In genomic region chr2:231701456-231702373, GRCh38 we compare ENCODE assay signal across 1 cellular context.
TF ChIP-seq lines count a peak whose summit lies in the region.

No MANE protein-coding gene starts in this region.

TF ChIP-seq in HepG2, 621 proteins besides CTCF, POLR2A, EP300 and RAD21 (continued from another document and continues in another):
- TF ChIP-seq, protein P1, sequence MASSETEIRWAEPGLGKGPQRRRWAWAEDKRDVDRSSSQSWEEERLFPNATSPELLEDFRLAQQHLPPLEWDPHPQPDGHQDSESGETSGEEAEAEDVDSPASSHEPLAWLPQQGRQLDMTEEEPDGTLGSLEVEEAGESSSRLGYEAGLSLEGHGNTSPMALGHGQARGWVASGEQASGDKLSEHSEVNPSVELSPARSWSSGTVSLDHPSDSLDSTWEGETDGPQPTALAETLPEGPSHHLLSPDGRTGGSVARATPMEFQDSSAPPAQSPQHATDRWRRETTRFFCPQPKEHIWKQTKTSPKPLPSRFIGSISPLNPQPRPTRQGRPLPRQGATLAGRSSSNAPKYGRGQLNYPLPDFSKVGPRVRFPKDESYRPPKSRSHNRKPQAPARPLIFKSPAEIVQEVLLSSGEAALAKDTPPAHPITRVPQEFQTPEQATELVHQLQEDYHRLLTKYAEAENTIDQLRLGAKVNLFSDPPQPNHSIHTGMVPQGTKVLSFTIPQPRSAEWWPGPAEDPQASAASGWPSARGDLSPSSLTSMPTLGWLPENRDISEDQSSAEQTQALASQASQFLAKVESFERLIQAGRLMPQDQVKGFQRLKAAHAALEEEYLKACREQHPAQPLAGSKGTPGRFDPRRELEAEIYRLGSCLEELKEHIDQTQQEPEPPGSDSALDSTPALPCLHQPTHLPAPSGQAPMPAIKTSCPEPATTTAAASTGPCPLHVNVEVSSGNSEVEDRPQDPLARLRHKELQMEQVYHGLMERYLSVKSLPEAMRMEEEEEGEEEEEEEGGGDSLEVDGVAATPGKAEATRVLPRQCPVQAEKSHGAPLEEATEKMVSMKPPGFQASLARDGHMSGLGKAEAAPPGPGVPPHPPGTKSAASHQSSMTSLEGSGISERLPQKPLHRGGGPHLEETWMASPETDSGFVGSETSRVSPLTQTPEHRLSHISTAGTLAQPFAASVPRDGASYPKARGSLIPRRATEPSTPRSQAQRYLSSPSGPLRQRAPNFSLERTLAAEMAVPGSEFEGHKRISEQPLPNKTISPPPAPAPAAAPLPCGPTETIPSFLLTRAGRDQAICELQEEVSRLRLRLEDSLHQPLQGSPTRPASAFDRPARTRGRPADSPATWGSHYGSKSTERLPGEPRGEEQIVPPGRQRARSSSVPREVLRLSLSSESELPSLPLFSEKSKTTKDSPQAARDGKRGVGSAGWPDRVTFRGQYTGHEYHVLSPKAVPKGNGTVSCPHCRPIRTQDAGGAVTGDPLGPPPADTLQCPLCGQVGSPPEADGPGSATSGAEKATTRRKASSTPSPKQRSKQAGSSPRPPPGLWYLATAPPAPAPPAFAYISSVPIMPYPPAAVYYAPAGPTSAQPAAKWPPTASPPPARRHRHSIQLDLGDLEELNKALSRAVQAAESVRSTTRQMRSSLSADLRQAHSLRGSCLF (CRISPR knock-in tag; IDR thresholded peaks at IDR 0.05; ENCODE audit: borderline replicate concordance), result no peak
- TF ChIP-seq, protein P2, sequence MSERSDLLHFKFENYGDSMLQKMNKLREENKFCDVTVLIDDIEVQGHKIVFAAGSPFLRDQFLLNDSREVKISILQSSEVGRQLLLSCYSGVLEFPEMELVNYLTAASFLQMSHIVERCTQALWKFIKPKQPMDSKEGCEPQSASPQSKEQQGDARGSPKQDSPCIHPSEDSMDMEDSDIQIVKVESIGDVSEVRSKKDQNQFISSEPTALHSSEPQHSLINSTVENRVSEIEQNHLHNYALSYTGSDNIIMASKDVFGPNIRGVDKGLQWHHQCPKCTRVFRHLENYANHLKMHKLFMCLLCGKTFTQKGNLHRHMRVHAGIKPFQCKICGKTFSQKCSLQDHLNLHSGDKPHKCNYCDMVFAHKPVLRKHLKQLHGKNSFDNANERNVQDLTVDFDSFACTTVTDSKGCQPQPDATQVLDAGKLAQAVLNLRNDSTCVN (CRISPR knock-in tag; IDR thresholded peaks at IDR 0.05; ENCODE audit: borderline replicate concordance), result 0 out of 2 replicates have a peak, but pooled peaks have one; percentile 22
- peak; percentile 76 for TF ChIP-seq TFDP2 (CRISPR knock-in tag; IDR thresholded peaks at IDR 0.05)
- TF ChIP-seq GABPB1 (CRISPR knock-in tag; IDR thresholded peaks at IDR 0.05), result peak; percentile 91
- no peak for TF ChIP-seq PREB (CRISPR knock-in tag; IDR thresholded peaks at IDR 0.05)
- TF ChIP-seq ZNF597 (CRISPR knock-in tag; IDR thresholded peaks at IDR 0.05), result no peak
- TF ChIP-seq, protein P3, sequence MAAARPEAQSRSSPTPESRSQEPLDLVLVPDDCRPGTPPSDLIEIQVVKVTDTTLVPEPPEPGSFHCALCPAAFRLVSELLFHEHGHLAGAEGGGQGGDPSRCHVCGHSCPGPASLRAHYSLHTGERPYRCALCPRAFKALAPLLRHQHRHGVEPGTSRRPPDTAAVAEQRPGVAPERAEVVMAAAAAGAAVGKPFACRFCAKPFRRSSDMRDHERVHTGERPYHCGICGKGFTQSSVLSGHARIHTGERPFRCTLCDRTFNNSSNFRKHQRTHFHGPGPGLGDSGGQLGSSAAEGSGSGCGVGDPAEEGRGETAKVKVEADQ (CRISPR knock-in tag; IDR thresholded peaks at IDR 0.05; ENCODE audit: borderline replicate concordance), result 0 out of 2 replicates have a peak, but pooled peaks have one; percentile 67
- TF ChIP-seq CHD4 (IDR thresholded peaks at IDR 0.05; ENCODE audit: borderline replicate concordance, low read length), result no peak
- TF ChIP-seq, protein P4, sequence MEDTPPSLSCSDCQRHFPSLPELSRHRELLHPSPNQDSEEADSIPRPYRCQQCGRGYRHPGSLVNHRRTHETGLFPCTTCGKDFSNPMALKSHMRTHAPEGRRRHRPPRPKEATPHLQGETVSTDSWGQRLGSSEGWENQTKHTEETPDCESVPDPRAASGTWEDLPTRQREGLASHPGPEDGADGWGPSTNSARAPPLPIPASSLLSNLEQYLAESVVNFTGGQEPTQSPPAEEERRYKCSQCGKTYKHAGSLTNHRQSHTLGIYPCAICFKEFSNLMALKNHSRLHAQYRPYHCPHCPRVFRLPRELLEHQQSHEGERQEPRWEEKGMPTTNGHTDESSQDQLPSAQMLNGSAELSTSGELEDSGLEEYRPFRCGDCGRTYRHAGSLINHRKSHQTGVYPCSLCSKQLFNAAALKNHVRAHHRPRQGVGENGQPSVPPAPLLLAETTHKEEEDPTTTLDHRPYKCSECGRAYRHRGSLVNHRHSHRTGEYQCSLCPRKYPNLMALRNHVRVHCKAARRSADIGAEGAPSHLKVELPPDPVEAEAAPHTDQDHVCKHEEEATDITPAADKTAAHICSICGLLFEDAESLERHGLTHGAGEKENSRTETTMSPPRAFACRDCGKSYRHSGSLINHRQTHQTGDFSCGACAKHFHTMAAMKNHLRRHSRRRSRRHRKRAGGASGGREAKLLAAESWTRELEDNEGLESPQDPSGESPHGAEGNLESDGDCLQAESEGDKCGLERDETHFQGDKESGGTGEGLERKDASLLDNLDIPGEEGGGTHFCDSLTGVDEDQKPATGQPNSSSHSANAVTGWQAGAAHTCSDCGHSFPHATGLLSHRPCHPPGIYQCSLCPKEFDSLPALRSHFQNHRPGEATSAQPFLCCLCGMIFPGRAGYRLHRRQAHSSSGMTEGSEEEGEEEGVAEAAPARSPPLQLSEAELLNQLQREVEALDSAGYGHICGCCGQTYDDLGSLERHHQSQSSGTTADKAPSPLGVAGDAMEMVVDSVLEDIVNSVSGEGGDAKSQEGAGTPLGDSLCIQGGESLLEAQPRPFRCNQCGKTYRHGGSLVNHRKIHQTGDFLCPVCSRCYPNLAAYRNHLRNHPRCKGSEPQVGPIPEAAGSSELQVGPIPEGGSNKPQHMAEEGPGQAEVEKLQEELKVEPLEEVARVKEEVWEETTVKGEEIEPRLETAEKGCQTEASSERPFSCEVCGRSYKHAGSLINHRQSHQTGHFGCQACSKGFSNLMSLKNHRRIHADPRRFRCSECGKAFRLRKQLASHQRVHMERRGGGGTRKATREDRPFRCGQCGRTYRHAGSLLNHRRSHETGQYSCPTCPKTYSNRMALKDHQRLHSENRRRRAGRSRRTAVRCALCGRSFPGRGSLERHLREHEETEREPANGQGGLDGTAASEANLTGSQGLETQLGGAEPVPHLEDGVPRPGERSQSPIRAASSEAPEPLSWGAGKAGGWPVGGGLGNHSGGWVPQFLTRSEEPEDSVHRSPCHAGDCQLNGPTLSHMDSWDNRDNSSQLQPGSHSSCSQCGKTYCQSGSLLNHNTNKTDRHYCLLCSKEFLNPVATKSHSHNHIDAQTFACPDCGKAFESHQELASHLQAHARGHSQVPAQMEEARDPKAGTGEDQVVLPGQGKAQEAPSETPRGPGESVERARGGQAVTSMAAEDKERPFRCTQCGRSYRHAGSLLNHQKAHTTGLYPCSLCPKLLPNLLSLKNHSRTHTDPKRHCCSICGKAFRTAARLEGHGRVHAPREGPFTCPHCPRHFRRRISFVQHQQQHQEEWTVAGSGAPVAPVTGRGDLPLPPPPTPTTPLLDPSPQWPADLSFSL (CRISPR knock-in tag; IDR thresholded peaks at IDR 0.05), result peak; percentile 15; the same call in 1 of the 2 replicates
- no peak for TF ChIP-seq ATF6 (CRISPR knock-in tag; conservative IDR thresholded peaks at IDR 0.05)
- TF ChIP-seq ZNF274 (CRISPR knock-in tag; IDR thresholded peaks at IDR 0.05), result peak; percentile 91
- TF ChIP-seq NCOA5 (CRISPR knock-in tag; IDR thresholded peaks at IDR 0.05), result no peak
- TF ChIP-seq YEATS2 (CRISPR knock-in tag; IDR thresholded peaks at IDR 0.05; ENCODE audit: borderline replicate concordance), result peak; percentile 74
- TF ChIP-seq RXRB (CRISPR knock-in tag; IDR thresholded peaks at IDR 0.05; ENCODE audit: borderline replicate concordance), result no peak; the same call in 1 of the 2 replicates
- TF ChIP-seq, protein P5, sequence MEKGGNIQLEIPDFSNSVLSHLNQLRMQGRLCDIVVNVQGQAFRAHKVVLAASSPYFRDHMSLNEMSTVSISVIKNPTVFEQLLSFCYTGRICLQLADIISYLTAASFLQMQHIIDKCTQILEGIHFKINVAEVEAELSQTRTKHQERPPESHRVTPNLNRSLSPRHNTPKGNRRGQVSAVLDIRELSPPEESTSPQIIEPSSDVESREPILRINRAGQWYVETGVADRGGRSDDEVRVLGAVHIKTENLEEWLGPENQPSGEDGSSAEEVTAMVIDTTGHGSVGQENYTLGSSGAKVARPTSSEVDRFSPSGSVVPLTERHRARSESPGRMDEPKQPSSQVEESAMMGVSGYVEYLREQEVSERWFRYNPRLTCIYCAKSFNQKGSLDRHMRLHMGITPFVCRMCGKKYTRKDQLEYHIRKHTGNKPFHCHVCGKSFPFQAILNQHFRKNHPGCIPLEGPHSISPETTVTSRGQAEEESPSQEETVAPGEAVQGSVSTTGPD (CRISPR knock-in tag; IDR thresholded peaks at IDR 0.05), result no peak
- no peak for TF ChIP-seq EZH2 (conservative IDR thresholded peaks at IDR 0.05; ENCODE audit: low read depth, low read length)
- no peak for TF ChIP-seq ARID2 (CRISPR knock-in tag; IDR thresholded peaks at IDR 0.05; ENCODE audit: borderline replicate concordance)
- no peak for TF ChIP-seq CENPX (CRISPR knock-in tag; IDR thresholded peaks at IDR 0.05)
- peak; percentile 47; the same call in 1 of the 2 replicates for TF ChIP-seq ZNF292 (CRISPR knock-in tag; IDR thresholded peaks at IDR 0.05; ENCODE audit: borderline replicate concordance, low read depth)
- TF ChIP-seq AGO1 (IDR thresholded peaks at IDR 0.05; ENCODE audit: low read depth, low read length, poor library complexity, severe bottlenecking), result peak; percentile 56
- no peak for TF ChIP-seq FOXO4 (CRISPR knock-in tag; conservative IDR thresholded peaks at IDR 0.05)
- TF ChIP-seq ESRRA (CRISPR knock-in tag; IDR thresholded peaks at IDR 0.05; ENCODE audit: low read depth), result no peak
- TF ChIP-seq, protein P6, sequence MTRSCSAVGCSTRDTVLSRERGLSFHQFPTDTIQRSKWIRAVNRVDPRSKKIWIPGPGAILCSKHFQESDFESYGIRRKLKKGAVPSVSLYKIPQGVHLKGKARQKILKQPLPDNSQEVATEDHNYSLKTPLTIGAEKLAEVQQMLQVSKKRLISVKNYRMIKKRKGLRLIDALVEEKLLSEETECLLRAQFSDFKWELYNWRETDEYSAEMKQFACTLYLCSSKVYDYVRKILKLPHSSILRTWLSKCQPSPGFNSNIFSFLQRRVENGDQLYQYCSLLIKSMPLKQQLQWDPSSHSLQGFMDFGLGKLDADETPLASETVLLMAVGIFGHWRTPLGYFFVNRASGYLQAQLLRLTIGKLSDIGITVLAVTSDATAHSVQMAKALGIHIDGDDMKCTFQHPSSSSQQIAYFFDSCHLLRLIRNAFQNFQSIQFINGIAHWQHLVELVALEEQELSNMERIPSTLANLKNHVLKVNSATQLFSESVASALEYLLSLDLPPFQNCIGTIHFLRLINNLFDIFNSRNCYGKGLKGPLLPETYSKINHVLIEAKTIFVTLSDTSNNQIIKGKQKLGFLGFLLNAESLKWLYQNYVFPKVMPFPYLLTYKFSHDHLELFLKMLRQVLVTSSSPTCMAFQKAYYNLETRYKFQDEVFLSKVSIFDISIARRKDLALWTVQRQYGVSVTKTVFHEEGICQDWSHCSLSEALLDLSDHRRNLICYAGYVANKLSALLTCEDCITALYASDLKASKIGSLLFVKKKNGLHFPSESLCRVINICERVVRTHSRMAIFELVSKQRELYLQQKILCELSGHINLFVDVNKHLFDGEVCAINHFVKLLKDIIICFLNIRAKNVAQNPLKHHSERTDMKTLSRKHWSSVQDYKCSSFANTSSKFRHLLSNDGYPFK (CRISPR knock-in tag; IDR thresholded peaks at IDR 0.05; ENCODE audit: borderline replicate concordance), result peak; percentile 71; the same call in 1 of the 2 replicates
- peak; percentile 72 for TF ChIP-seq GATAD1 (CRISPR knock-in tag; IDR thresholded peaks at IDR 0.05)
